ENCODE assay signal across 12 cellular contexts in genomic region chr18:37483221-37483971, GRCh38.
A peak's percentile ranks its signal among the peaks of the same experiment; 100 is the strongest.
DNase-seq lines count a peak whose midpoint lies in the region; ATAC-seq and TF ChIP-seq lines count a peak whose summit lies in the region.
"Had no signal": no experiment of that assay in that cellular context is flagged by ENCODE, and none has a peak within 500 bp of the region (broad histone marks: within the 10 kb centered on the region; RNA-seq: fewer than 3 reads in every experiment).

No MANE protein-coding gene starts in this region.

- no peak overlapping the region for H3K4me3 Mint-ChIP-seq in activated CD4-positive, alpha-beta T cell treated with anti-CD3 and anti-CD28 coated beads, Interleukin-2, amount 10 ng/mL, durations not matched to agents 24 days and 14 days

- H3K36me3 ChIP-seq in NT2/D1 (ENCODE audit: insufficient read depth, insufficient read length, low read length) (no peaks in the 10 kb centered on the region), psoas muscle (ENCODE audit: insufficient read depth in 1 of 2, low read depth in 1 of 2) (no peaks in the 10 kb centered on the region)
- H3K36me3 ChIP-seq: heart right ventricle, neutrophil had no signal

- intact Hi-C loops in activated CD4-positive, alpha-beta T cell treated with anti-CD3 and anti-CD28 coated beads, Interleukin-2, amount 10 ng/mL, durations not matched to agents 24 days and 14 days (cut with micrococcal nuclease) = no loop called here
- intact Hi-C loops in psoas muscle (cut with DNase I) = loop anchor here in 1 of 2 donors (5.0 kb wide), 1 partner anchor 141 kb away; no protein-coding TSS in a partner anchor

- H3K9me3 Mint-ChIP-seq in activated CD4-positive, alpha-beta T cell treated with anti-CD3 and anti-CD28 coated beads, Interleukin-2, amount 10 ng/mL, durations not matched to agents 24 days and 14 days = peaks cover 3% of the 10 kb centered on the region

- no peaks in the 10 kb centered on the region for H3K36me3 Mint-ChIP-seq in activated CD4-positive, alpha-beta T cell treated with anti-CD3 and anti-CD28 coated beads, Interleukin-2, amount 10 ng/mL, durations not matched to agents 24 days and 14 days (ENCODE audit: low read depth)

- H3K27ac Mint-ChIP-seq in activated CD4-positive, alpha-beta T cell treated with anti-CD3 and anti-CD28 coated beads, Interleukin-2, amount 10 ng/mL, durations not matched to agents 24 days and 14 days = no peak overlapping the region

- H3K4me1 ChIP-seq in NT2/D1 (ENCODE audit: insufficient read depth, insufficient read length) = peaks cover 9% of the 10 kb centered on the region
- no peaks in the 10 kb centered on the region for H3K4me1 ChIP-seq in psoas muscle

- peaks cover 49% of the 10 kb centered on the region for H3K27me3 Mint-ChIP-seq in activated CD4-positive, alpha-beta T cell treated with anti-CD3 and anti-CD28 coated beads, Interleukin-2, amount 10 ng/mL, durations not matched to agents 24 days and 14 days

- H3K4me1 Mint-ChIP-seq in activated CD4-positive, alpha-beta T cell treated with anti-CD3 and anti-CD28 coated beads, Interleukin-2, amount 10 ng/mL, durations not matched to agents 24 days and 14 days = no peaks in the 10 kb centered on the region

- H3K27ac ChIP-seq in psoas muscle = no peak overlapping the region
- H3K27ac ChIP-seq: heart right ventricle, neutrophil had no signal

- TF ChIP-seq CTCF in retinal pigment epithelial cell (conservative IDR thresholded peaks at IDR 0.05; ENCODE audit: low read depth, low read length) (no peak), psoas muscle (IDR thresholded peaks at IDR 0.05) (no peak)

- no peak overlapping the region for H3K9ac ChIP-seq in NT2/D1 (ENCODE audit: insufficient read length, low read depth)

- H3K4me3 ChIP-seq in NT2/D1 (ENCODE audit: insufficient read length, low read depth) (no peak overlapping the region), retinal pigment epithelial cell (ENCODE audit: low read length) (no peak overlapping the region), psoas muscle (no peak overlapping the region)
- H3K4me3 ChIP-seq: heart right ventricle had no signal

- peak; percentile 58 for DNase-seq in activated CD4-positive, alpha-beta T cell treated with anti-CD3 and anti-CD28 coated beads, Interleukin-2, amount 10 ng/mL, durations not matched to agents 24 days and 14 days
- no peak for DNase-seq in activated CD4-positive, alpha-beta T cell treated with anti-CD3 and anti-CD28 coated beads for 48 hours
- DNase-seq in NT2/D1 (ENCODE audit: low read depth, low spot score) (peak; percentile 42), erythroblast (lab: John Stamatoyannopoulos, UW) (peak; percentile 17 to 22), retinal pigment epithelial cell (ENCODE audit: low read depth) (peak; percentile 10), psoas muscle (no peak), hypothalamus (lab: John Stamatoyannopoulos, UW) (no peak)
- DNase-seq: activated CD4-positive, alpha-beta T cell treated with anti-CD3 and anti-CD28 coated beads, Interleukin-2, amount 50 U/mL, for 1 hour; AML-193 had no signal

- 19 to 26% (median 24%) methylated on average over 12 of the region's 12 CpGs for WGBS in psoas muscle, 3 donors

- ATAC-seq in HG02798 (IDR thresholded peaks at IDR 0.05; ENCODE audit: poor library complexity, unreplicated experiment) (no peak), psoas muscle (no peak)
- ATAC-seq: heart right ventricle had no signal

- H3K9me3 ChIP-seq in NT2/D1 (ENCODE audit: insufficient read depth, low read length) = no peaks in the 10 kb centered on the region
- no peaks in the 10 kb centered on the region for H3K9me3 ChIP-seq in psoas muscle
- H3K9me3 ChIP-seq: heart right ventricle, neutrophil had no signal

- peaks cover 41% of the 10 kb centered on the region for H3K27me3 ChIP-seq in NT2/D1 (ENCODE audit: insufficient read depth, insufficient read length)
- H3K27me3 ChIP-seq in psoas muscle (ENCODE audit: insufficient read depth in 3 of 3, low read length in 2 of 3) = peaks cover 0 to 62% (median 24%) of the 10 kb centered on the region in 3 donors

- no peak for TF ChIP-seq POLR2A in erythroblast (IDR thresholded peaks at IDR 0.05; ENCODE audit: low read length)

Comparison
In these comparisons a context has a peak if more than half of its experiments do, and no peak if none do; other contexts are left out.
1. DNase-seq: peak in activated CD4-positive, alpha-beta T cell treated with anti-CD3 and anti-CD28 coated beads, Interleukin-2, amount 10 ng/mL, durations not matched to agents 24 days and 14 days (single experiment), NT2/D1 (single experiment), erythroblast (2 of 2) and retinal pigment epithelial cell (single experiment); none in activated CD4-positive, alpha-beta T cell treated with anti-CD3 and anti-CD28 coated beads for 48 hours (single experiment), psoas muscle (0 of 2) and hypothalamus (0 of 51).